Comparison of ENCODE assay signal across 1 cellular context in genomic region chr6:99393698-99394531, GRCh38.
A peak's percentile ranks its signal among the peaks of the same experiment; 100 is the strongest.
TF ChIP-seq lines count a peak whose summit lies in the region.

A gene with protein sequence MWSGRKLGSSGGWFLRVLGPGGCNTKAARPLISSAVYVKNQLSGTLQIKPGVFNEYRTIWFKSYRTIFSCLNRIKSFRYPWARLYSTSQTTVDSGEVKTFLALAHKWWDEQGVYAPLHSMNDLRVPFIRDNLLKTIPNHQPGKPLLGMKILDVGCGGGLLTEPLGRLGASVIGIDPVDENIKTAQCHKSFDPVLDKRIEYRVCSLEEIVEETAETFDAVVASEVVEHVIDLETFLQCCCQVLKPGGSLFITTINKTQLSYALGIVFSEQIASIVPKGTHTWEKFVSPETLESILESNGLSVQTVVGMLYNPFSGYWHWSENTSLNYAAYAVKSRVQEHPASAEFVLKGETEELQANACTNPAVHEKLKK (minus strand): TSS chr6:99394195. CDS start chr6:99394179, 16 bp downstream.

TF ChIP-seq in HepG2, 621 proteins besides CTCF, POLR2A, EP300 and RAD21 (continued from another document and continues in another):
- TF ChIP-seq ZBTB40 (IDR thresholded peaks at IDR 0.05) (peak; percentile 46; the same call in 1 of the 2 replicates), ZBTB40 (CRISPR knock-in tag; IDR thresholded peaks at IDR 0.05) (peak; percentile 34; the same call in 1 of the 2 replicates), ZKSCAN8 (CRISPR knock-in tag; IDR thresholded peaks at IDR 0.05; ENCODE audit: borderline replicate concordance) (no peak; the same call in 1 of the 2 replicates), TAF1 (CRISPR knock-in tag; IDR thresholded peaks at IDR 0.05) (peak; percentile 76; the same call in 1 of the 2 replicates), HNF1A (IDR thresholded peaks at IDR 0.05; ENCODE audit: low read depth) (no peak), HNF1A (CRISPR knock-in tag; IDR thresholded peaks at IDR 0.05; ENCODE audit: borderline replicate concordance) (peak; percentile 43; the same call in 1 of the 2 replicates), FOXK1 (CRISPR knock-in tag; IDR thresholded peaks at IDR 0.05; ENCODE audit: borderline replicate concordance, low read depth) (0 out of 2 replicates have a peak, but pooled peaks have one; percentile 9), ZNF816 (CRISPR knock-in tag; IDR thresholded peaks at IDR 0.05; ENCODE audit: borderline replicate concordance) (no peak), AGO2 (optimal IDR thresholded peaks at IDR 0.05; ENCODE audit: low read depth, low read length) (peak; percentile 83), ZNF430 (CRISPR knock-in tag; IDR thresholded peaks at IDR 0.05) (peak; percentile 63; the same call in 1 of the 2 replicates), HMGXB4 (CRISPR knock-in tag; IDR thresholded peaks at IDR 0.05; ENCODE audit: borderline replicate concordance in 1 of 2, low read depth in 1 of 2) (peak in 1 of 2 experiments; percentile 79; a peak in 2 of 4 replicates), MEF2D (CRISPR knock-in tag; IDR thresholded peaks at IDR 0.05) (0 out of 2 replicates have a peak, but pooled peaks have one; percentile 47), CBX5 (CRISPR knock-in tag; IDR thresholded peaks at IDR 0.05; ENCODE audit: borderline replicate concordance) (no peak), ZNF891 (CRISPR knock-in tag; IDR thresholded peaks at IDR 0.05) (0 out of 2 replicates have a peak, but pooled peaks have one; percentile 48), E2F1 (CRISPR knock-in tag; IDR thresholded peaks at IDR 0.05) (0 out of 2 replicates have a peak, but pooled peaks have one; percentile 37), KLF12 (CRISPR knock-in tag; IDR thresholded peaks at IDR 0.05; ENCODE audit: borderline replicate concordance) (no peak), AGO1 (IDR thresholded peaks at IDR 0.05; ENCODE audit: low read depth, low read length, poor library complexity, severe bottlenecking) (peak; percentile 33), SRY (CRISPR knock-in tag; IDR thresholded peaks at IDR 0.05) (peak; percentile 55; the same call in 1 of the 2 replicates), ASH2L (IDR thresholded peaks at IDR 0.05; ENCODE audit: insufficient read length, low read depth, low read length) (peak; percentile 91), NFKB2 (CRISPR knock-in tag; IDR thresholded peaks at IDR 0.05; ENCODE audit: borderline replicate concordance) (peak; percentile 74; the same call in 1 of the 2 replicates), ATF7 (IDR thresholded peaks at IDR 0.05) (no peak), ATF7 (CRISPR knock-in tag; IDR thresholded peaks at IDR 0.05) (0 out of 2 replicates have a peak, but pooled peaks have one; percentile 21), RERE (CRISPR knock-in tag; IDR thresholded peaks at IDR 0.05; ENCODE audit: low read depth) (no peak), ZNF124 (CRISPR knock-in tag; IDR thresholded peaks at IDR 0.05) (no peak), NR2F2 (IDR thresholded peaks at IDR 0.05; ENCODE audit: borderline replicate concordance, low read depth) (0 out of 2 replicates have a peak, but pooled peaks have one; percentile 2), ZNF878 (CRISPR knock-in tag; IDR thresholded peaks at IDR 0.05) (peak; percentile 72), SOX13 (IDR thresholded peaks at IDR 0.05) (no peak), SOX13 (CRISPR knock-in tag; conservative IDR thresholded peaks at IDR 0.05 in 1 of 2, IDR thresholded peaks at IDR 0.05 in 1 of 2) (peak in 1 of 2 experiments; percentile 5; a peak in 1 of 4 replicates), POLR2AphosphoS5 (IDR thresholded peaks at IDR 0.05; ENCODE audit: low read depth, low read length) (peak; percentile 85)
- TF ChIP-seq, protein P1, sequence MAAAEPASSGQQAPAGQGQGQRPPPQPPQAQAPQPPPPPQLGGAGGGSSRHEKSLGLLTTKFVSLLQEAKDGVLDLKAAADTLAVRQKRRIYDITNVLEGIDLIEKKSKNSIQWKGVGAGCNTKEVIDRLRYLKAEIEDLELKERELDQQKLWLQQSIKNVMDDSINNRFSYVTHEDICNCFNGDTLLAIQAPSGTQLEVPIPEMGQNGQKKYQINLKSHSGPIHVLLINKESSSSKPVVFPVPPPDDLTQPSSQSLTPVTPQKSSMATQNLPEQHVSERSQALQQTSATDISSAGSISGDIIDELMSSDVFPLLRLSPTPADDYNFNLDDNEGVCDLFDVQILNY (CRISPR knock-in tag; conservative IDR thresholded peaks at IDR 0.05): no peak
